21 cellular contexts compared by ENCODE assay signal in the genomic region with DNA sequence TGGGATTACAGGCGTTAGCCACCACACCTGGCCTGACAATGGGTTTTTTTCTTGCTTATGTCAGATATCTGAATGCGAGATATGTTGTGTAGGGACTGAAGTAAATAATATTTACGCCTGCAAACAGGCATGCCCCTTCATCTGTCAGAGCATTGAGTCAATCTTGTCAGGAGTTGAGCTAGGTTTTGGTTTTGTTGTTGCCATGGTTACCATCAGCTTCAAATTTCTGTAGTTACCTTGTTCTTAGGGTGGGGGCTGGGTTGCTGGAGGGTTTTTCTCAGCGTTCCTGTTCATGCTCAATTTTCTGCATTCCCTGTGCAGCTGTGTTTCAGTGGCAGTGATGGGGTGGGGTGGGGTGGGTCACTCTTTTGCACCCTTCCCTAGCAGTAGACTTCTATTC.
"Had no signal": no experiment of that assay in that cellular context is flagged by ENCODE, and none has a peak within 500 bp of the region (broad histone marks: within the 10 kb centered on the region; RNA-seq: fewer than 3 reads in every experiment).

No MANE protein-coding gene starts in this region.

- H3K9me3 ChIP-seq: left lung, prostate gland, thoracic aorta, tibial nerve, upper lobe of left lung had no signal

- H3K27ac ChIP-seq: left lung, prostate gland, thoracic aorta, tibial nerve, upper lobe of left lung had no signal

- H3K27me3 Mint-ChIP-seq: effector memory CD8-positive, alpha-beta T cell; naive thymus-derived CD4-positive, alpha-beta T cell; stimulated activated naive B cell treated with anti-CD40 and anti-IgM and Interleukin-4, amounts not matched to agents 10 μg/mL and 1 μg/mL and 100 μg/mL, for 72 hours; stimulated activated naive CD8-positive, alpha-beta T cell treated with anti-CD3 and anti-CD28 coated beads, Interleukin-15, Interleukin-2, amounts not matched to agents 100 ng/mL and 50 ng/mL, for 24 hours had no signal

- H3K27me3 ChIP-seq: left lung, tibial nerve, upper lobe of left lung had no signal

- H3K36me3 ChIP-seq: prostate gland had no signal

- H3K4me1 Mint-ChIP-seq: nephron progenitor cell had no signal

- DNase-seq: cortex of kidney; effector memory CD8-positive, alpha-beta T cell; left cardiac atrium; left lung; mesenchymal stem cell; midbrain; nephron progenitor cell; retina; small intestine; stimulated activated CD4-positive, alpha-beta T cell treated with anti-CD3 and anti-CD28 coated beads, Interleukin-15, amount 100 ng/mL, for 24 hours; stimulated activated CD4-positive, alpha-beta T cell treated with anti-CD3 and anti-CD28 coated beads, Interleukin-2, amount 100 ng/mL, for 48 hours; stimulated activated naive B cell treated with anti-CD40 and anti-IgM and Interleukin-4, amounts not matched to agents 10 μg/mL and 1 μg/mL and 100 μg/mL, for 72 hours; upper lobe of left lung had no signal

- H3K4me3 Mint-ChIP-seq: effector memory CD8-positive, alpha-beta T cell; naive thymus-derived CD4-positive, alpha-beta T cell; nephron progenitor cell; stimulated activated naive CD8-positive, alpha-beta T cell treated with anti-CD3 and anti-CD28 coated beads, Interleukin-15, Interleukin-2, amounts not matched to agents 100 ng/mL and 50 ng/mL, for 24 hours had no signal

- H3K4me3 ChIP-seq: left lung, prostate gland, thoracic aorta, tibial nerve, upper lobe of left lung had no signal

- H3K4me1 ChIP-seq: left lung, prostate gland, tibial nerve, upper lobe of left lung had no signal

- H3K27ac Mint-ChIP-seq: effector memory CD8-positive, alpha-beta T cell; nephron progenitor cell; stimulated activated naive B cell treated with anti-CD40 and anti-IgM and Interleukin-4, amounts not matched to agents 10 μg/mL and 1 μg/mL and 100 μg/mL, for 72 hours; stimulated activated naive CD8-positive, alpha-beta T cell treated with anti-CD3 and anti-CD28 coated beads, Interleukin-15, Interleukin-2, amounts not matched to agents 100 ng/mL and 50 ng/mL, for 24 hours had no signal

- H3K9me3 Mint-ChIP-seq: effector memory CD8-positive, alpha-beta T cell; naive thymus-derived CD4-positive, alpha-beta T cell; nephron progenitor cell; stimulated activated naive B cell treated with anti-CD40 and anti-IgM and Interleukin-4, amounts not matched to agents 10 μg/mL and 1 μg/mL and 100 μg/mL, for 72 hours; stimulated activated naive CD8-positive, alpha-beta T cell treated with anti-CD3 and anti-CD28 coated beads, Interleukin-15, Interleukin-2, amounts not matched to agents 100 ng/mL and 50 ng/mL, for 24 hours had no signal

- FAIRE-seq: endometrium, frontal cortex, small intestine, urothelium cell line had no signal

- ATAC-seq: effector memory CD8-positive, alpha-beta T cell; left cardiac atrium; left lung; naive thymus-derived CD4-positive, alpha-beta T cell; stimulated activated naive B cell treated with anti-CD40 and anti-IgM and Interleukin-4, amounts not matched to agents 10 μg/mL and 1 μg/mL and 100 μg/mL, for 72 hours had no signal
